Comparison of ENCODE assay signal across 2 cellular contexts in the genomic region with DNA sequence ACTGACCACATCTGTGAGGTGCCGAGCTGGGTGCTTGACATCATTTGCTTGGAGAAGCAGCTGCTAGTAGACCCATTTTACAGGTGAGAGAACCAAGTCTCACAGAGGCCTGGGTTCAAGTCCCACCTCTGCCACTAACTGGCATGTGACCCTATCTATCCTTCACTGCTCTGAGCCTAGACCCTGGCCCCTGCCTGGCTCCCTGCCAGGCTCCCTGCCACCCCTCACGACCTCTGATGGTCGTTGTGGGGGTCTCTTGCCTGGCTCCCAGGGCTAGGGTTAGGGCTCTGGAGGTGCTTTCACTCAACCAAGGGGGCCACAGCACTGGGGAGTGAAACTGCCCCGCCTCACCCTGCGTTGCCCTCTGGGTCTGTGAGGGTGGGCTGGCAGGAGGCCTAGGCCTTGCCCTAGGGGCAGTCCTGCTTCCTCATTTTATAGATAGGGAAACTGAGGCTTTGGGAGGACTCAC.
A peak's percentile ranks its signal among the peaks of the same experiment; 100 is the strongest.
TF ChIP-seq lines count a peak whose summit lies in the region.

No MANE protein-coding gene starts in this region.

TF ChIP-seq in IMR-90, 13 proteins besides CTCF, POLR2A, EP300 and RAD21:
- no peak for TF ChIP-seq FOS (IDR thresholded peaks at IDR 0.05; ENCODE audit: low read depth, low read length)
- no peak for TF ChIP-seq RCOR1 (IDR thresholded peaks at IDR 0.05; ENCODE audit: insufficient replicate concordance, low read length)
- no peak for TF ChIP-seq BHLHE40 (IDR thresholded peaks at IDR 0.05; ENCODE audit: low read depth, low read length)
- TF ChIP-seq USF2 (IDR thresholded peaks at IDR 0.05; ENCODE audit: low read depth, low read length): no peak
- no peak for TF ChIP-seq CEBPB (IDR thresholded peaks at IDR 0.05; ENCODE audit: low read depth, low read length)
- TF ChIP-seq NFE2L2 (IDR thresholded peaks at IDR 0.05; ENCODE audit: low read depth, low read length): no peak
- TF ChIP-seq MAFK (IDR thresholded peaks at IDR 0.05; ENCODE audit: low read depth, low read length): no peak
- TF ChIP-seq RFX5 (IDR thresholded peaks at IDR 0.05; ENCODE audit: low read depth, low read length): no peak
- no peak for TF ChIP-seq MAZ (IDR thresholded peaks at IDR 0.05; ENCODE audit: borderline replicate concordance, low read depth, low read length)

TF ChIP-seq in K562, 482 proteins besides CTCF, POLR2A, EP300 and RAD21:
- TF ChIP-seq BCOR (IDR thresholded peaks at IDR 0.05) (peak; percentile 43; the same call in 1 of the 2 replicates), NFIC (IDR thresholded peaks at IDR 0.05) (peak; percentile 50; the same call in 1 of the 2 replicates), ADNP (tag; IDR thresholded peaks at IDR 0.05) (peak; percentile 60; the same call in 1 of the 2 replicates), KDM1A (IDR thresholded peaks at IDR 0.05) (0 out of 4 replicates have a peak, but pooled peaks have one; percentile 17 to 25), TCF15 (CRISPR knock-in tag; IDR thresholded peaks at IDR 0.05) (no peak), RCOR1 (IDR thresholded peaks at IDR 0.05; ENCODE audit: borderline replicate concordance in 1 of 2, low read depth in 2 of 2, low read length in 2 of 2) (0 out of 4 replicates have a peak, but pooled peaks of 1 of the 2 experiments have one; percentile 8), STAG1 (CRISPR knock-in tag; IDR thresholded peaks at IDR 0.05; ENCODE audit: borderline replicate concordance) (no peak), RERE (CRISPR knock-in tag; IDR thresholded peaks at IDR 0.05; ENCODE audit: borderline replicate concordance) (no peak)
